9 cellular contexts compared by ENCODE assay signal in the genomic region with DNA sequence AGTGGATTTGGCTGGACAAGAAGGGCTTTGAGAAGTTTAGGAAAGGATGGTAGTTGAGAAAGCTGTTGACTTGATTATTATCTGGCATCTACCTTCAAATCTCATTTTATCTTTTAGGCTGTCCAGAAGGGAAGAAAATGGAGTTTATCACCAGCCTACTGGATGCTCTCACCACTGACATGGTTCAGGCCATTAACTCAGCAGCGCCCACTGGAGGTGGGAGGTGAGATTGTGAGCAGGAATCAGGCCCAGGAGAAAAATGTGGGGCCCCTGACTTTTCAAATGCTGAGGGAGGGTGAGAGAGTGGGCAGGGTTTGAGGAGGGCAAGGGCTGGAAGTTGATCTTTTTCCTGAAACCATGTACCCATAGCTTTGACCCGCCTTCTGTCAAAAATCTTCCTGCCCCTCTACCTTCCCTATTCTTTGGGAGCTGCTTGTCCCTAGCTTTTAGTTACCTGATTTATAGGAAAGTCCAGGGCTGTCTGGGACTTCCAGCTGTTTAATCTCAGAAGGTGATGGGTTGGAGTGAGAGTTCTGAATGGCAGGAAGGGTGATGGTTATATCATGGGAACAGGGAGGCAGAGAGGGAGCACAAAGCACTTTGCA.
A peak's percentile ranks its signal among the peaks of the same experiment; 100 is the strongest.
DNase-seq lines count a peak whose midpoint lies in the region; ATAC-seq and TF ChIP-seq lines count a peak whose summit lies in the region.
"Had no signal": no experiment of that assay in that cellular context is flagged by ENCODE, and none has a peak within 500 bp of the region (broad histone marks: within the 10 kb centered on the region; RNA-seq: fewer than 3 reads in every experiment).

No MANE protein-coding gene starts in this region.

- no peak for ATAC-seq in activated naive CD8-positive, alpha-beta T cell treated with anti-CD3 and anti-CD28 coated beads, Interleukin-2, amount 10 ng/mL, durations not matched to agents 7 days and 5 days (ENCODE audit: low read depth)
- no peak for ATAC-seq in upper lobe of left lung (ENCODE audit: low FRiP score in 2 of 2)
- ATAC-seq in GM21737 (IDR thresholded peaks at IDR 0.05; ENCODE audit: unreplicated experiment) = no peak

- H3K4me3 ChIP-seq in liver (ENCODE audit: low read depth in 1 of 3, low read length in 3 of 3) = no peak overlapping the region
- H3K4me3 ChIP-seq in upper lobe of left lung = no peak overlapping the region
- H3K4me3 ChIP-seq in coronary artery = no peak overlapping the region
- H3K4me3 ChIP-seq: BLaER1 had no signal

- H3K9ac ChIP-seq in liver (ENCODE audit: low read depth in 1 of 2, low read length in 2 of 2) = no peak overlapping the region
- H3K9ac ChIP-seq: BLaER1 had no signal

- POLR2A ChIA-PET in activated naive CD8-positive, alpha-beta T cell treated with anti-CD3 and anti-CD28 coated beads, Interleukin-2, amount 10 ng/mL, durations not matched to agents 7 days and 5 days (lab: Charles Lee) = no interaction called here

- peak; percentile 83 to 92 for TF ChIP-seq RAD21 in liver (IDR thresholded peaks at IDR 0.05)

- H3K36me3 ChIP-seq in liver (ENCODE audit: control insufficient read depth in 4 of 4, insufficient read depth in 3 of 4, low read depth in 1 of 4, low read length in 3 of 4) (peaks cover 0 to 49% (median 20%) of the 10 kb centered on the region in 4 donors), upper lobe of left lung (no peaks in the 10 kb centered on the region)
- H3K36me3 ChIP-seq: BLaER1 had no signal

- peak; percentile 73 for TF ChIP-seq CTCF in liver (IDR thresholded peaks at IDR 0.05; ENCODE audit: low read depth, low read length, missing input control)
- TF ChIP-seq CTCF in upper lobe of left lung (IDR thresholded peaks at IDR 0.05) = peak in 5 of 6 experiments; percentile 23 to 48 (median 32)
- no peak for TF ChIP-seq CTCF in coronary artery (IDR thresholded peaks at IDR 0.05)

- H3K4me3 Mint-ChIP-seq in activated naive CD8-positive, alpha-beta T cell treated with anti-CD3 and anti-CD28 coated beads, Interleukin-2, amount 10 ng/mL, durations not matched to agents 7 days and 5 days = no peak overlapping the region

- H3K9me3 ChIP-seq in liver (ENCODE audit: control insufficient read depth in 4 of 4, low read length in 3 of 4) = no peaks in the 10 kb centered on the region
- no peaks in the 10 kb centered on the region for H3K9me3 ChIP-seq in upper lobe of left lung
- H3K9me3 ChIP-seq: BLaER1 had no signal

- peaks cover 14% of the 10 kb centered on the region for H3K27me3 Mint-ChIP-seq in activated naive CD8-positive, alpha-beta T cell treated with anti-CD3 and anti-CD28 coated beads, Interleukin-2, amount 10 ng/mL, durations not matched to agents 7 days and 5 days

- H3K4me1 ChIP-seq in liver (ENCODE audit: control insufficient read depth in 4 of 4, insufficient read depth in 4 of 4, low read length in 3 of 4) (peaks cover 0 to 5% (median 3%) of the 10 kb centered on the region in 4 donors), upper lobe of left lung (peaks cover under 1 to 2% (median under 1%) of the 10 kb centered on the region in 4 donors)

- no peaks in the 10 kb centered on the region for H3K36me3 Mint-ChIP-seq in activated naive CD8-positive, alpha-beta T cell treated with anti-CD3 and anti-CD28 coated beads, Interleukin-2, amount 10 ng/mL, durations not matched to agents 7 days and 5 days

- H3K27me3 ChIP-seq in liver (ENCODE audit: control insufficient read depth in 4 of 4, insufficient read depth in 4 of 4, low read length in 3 of 4) (no peaks in the 10 kb centered on the region), upper lobe of left lung (no peaks in the 10 kb centered on the region)
- H3K27me3 ChIP-seq: BLaER1 had no signal

- peaks cover 7% of the 10 kb centered on the region for H3K4me1 Mint-ChIP-seq in activated naive CD8-positive, alpha-beta T cell treated with anti-CD3 and anti-CD28 coated beads, Interleukin-2, amount 10 ng/mL, durations not matched to agents 7 days and 5 days

- no peak for TF ChIP-seq EP300 in upper lobe of left lung (IDR thresholded peaks at IDR 0.05)

- H3K27ac Mint-ChIP-seq in activated naive CD8-positive, alpha-beta T cell treated with anti-CD3 and anti-CD28 coated beads, Interleukin-2, amount 10 ng/mL, durations not matched to agents 7 days and 5 days = no peak overlapping the region

- H3K9me3 Mint-ChIP-seq in activated naive CD8-positive, alpha-beta T cell treated with anti-CD3 and anti-CD28 coated beads, Interleukin-2, amount 10 ng/mL, durations not matched to agents 7 days and 5 days = no peaks in the 10 kb centered on the region

- WGBS in liver = 66% methylated on average over 2 of the region's 2 CpGs
- WGBS in upper lobe of left lung, 2 donors = 64 to 65% methylated on average over 2 of the region's 2 CpGs

- DNase-seq in NCI-H146 (lab: John Stamatoyannopoulos, UW) (peak; percentile 46), NCI-H146 treated with DMSO at 0.1 percent for 48 hours (lab: John Stamatoyannopoulos, UW; ENCODE audit: unreplicated experiment) (no peak), HT-29 (ENCODE audit: low spot score) (peak; percentile 44), upper lobe of left lung (no peak), coronary artery (ENCODE audit: low spot score) (no peak)
- DNase-seq in activated naive CD8-positive, alpha-beta T cell treated with anti-CD3 and anti-CD28 coated beads, Interleukin-2, amount 10 ng/mL, durations not matched to agents 7 days and 5 days = peak; percentile 61

- TF ChIP-seq POLR2A in upper lobe of left lung (IDR thresholded peaks at IDR 0.05) = no peak

- no peak overlapping the region for H3K27ac ChIP-seq in liver (ENCODE audit: low read depth in 1 of 2, low read length in 2 of 2)
- no peak overlapping the region for H3K27ac ChIP-seq in upper lobe of left lung
- no peak overlapping the region for H3K27ac ChIP-seq in coronary artery
- H3K27ac ChIP-seq: BLaER1 had no signal

TF ChIP-seq in liver, 16 proteins besides CTCF, POLR2A, EP300 and RAD21:
- TF ChIP-seq YY1 (IDR thresholded peaks at IDR 0.05) (no peak), JUND (IDR thresholded peaks at IDR 0.05) (no peak), HNF4A (conservative IDR thresholded peaks at IDR 0.05) (no peak), TAF1 (conservative IDR thresholded peaks at IDR 0.05) (no peak), EGR1 (IDR thresholded peaks at IDR 0.05; ENCODE audit: low read depth in 2 of 2) (no peak), FOXA2 (IDR thresholded peaks at IDR 0.05) (no peak), SP1 (IDR thresholded peaks at IDR 0.05) (no peak), RXRA (IDR thresholded peaks at IDR 0.05) (no peak), HNF4G (IDR thresholded peaks at IDR 0.05) (no peak), FOXA1 (IDR thresholded peaks at IDR 0.05) (no peak), NR2F2 (IDR thresholded peaks at IDR 0.05) (no peak), GABPA (IDR thresholded peaks at IDR 0.05 in 1 of 2, conservative IDR thresholded peaks at IDR 0.05 in 1 of 2) (no peak)
- TF ChIP-seq, protein P1, sequence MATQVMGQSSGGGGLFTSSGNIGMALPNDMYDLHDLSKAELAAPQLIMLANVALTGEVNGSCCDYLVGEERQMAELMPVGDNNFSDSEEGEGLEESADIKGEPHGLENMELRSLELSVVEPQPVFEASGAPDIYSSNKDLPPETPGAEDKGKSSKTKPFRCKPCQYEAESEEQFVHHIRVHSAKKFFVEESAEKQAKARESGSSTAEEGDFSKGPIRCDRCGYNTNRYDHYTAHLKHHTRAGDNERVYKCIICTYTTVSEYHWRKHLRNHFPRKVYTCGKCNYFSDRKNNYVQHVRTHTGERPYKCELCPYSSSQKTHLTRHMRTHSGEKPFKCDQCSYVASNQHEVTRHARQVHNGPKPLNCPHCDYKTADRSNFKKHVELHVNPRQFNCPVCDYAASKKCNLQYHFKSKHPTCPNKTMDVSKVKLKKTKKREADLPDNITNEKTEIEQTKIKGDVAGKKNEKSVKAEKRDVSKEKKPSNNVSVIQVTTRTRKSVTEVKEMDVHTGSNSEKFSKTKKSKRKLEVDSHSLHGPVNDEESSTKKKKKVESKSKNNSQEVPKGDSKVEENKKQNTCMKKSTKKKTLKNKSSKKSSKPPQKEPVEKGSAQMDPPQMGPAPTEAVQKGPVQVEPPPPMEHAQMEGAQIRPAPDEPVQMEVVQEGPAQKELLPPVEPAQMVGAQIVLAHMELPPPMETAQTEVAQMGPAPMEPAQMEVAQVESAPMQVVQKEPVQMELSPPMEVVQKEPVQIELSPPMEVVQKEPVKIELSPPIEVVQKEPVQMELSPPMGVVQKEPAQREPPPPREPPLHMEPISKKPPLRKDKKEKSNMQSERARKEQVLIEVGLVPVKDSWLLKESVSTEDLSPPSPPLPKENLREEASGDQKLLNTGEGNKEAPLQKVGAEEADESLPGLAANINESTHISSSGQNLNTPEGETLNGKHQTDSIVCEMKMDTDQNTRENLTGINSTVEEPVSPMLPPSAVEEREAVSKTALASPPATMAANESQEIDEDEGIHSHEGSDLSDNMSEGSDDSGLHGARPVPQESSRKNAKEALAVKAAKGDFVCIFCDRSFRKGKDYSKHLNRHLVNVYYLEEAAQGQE (IDR thresholded peaks at IDR 0.05) = no peak
- TF ChIP-seq, protein P2, sequence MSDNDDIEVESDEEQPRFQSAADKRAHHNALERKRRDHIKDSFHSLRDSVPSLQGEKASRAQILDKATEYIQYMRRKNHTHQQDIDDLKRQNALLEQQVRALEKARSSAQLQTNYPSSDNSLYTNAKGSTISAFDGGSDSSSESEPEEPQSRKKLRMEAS (IDR thresholded peaks at IDR 0.05) = no peak
- TF ChIP-seq, protein P3, sequence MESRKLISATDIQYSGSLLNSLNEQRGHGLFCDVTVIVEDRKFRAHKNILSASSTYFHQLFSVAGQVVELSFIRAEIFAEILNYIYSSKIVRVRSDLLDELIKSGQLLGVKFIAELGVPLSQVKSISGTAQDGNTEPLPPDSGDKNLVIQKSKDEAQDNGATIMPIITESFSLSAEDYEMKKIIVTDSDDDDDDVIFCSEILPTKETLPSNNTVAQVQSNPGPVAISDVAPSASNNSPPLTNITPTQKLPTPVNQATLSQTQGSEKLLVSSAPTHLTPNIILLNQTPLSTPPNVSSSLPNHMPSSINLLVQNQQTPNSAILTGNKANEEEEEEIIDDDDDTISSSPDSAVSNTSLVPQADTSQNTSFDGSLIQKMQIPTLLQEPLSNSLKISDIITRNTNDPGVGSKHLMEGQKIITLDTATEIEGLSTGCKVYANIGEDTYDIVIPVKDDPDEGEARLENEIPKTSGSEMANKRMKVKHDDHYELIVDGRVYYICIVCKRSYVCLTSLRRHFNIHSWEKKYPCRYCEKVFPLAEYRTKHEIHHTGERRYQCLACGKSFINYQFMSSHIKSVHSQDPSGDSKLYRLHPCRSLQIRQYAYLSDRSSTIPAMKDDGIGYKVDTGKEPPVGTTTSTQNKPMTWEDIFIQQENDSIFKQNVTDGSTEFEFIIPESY (IDR thresholded peaks at IDR 0.05) = no peak
- TF ChIP-seq, protein P4, sequence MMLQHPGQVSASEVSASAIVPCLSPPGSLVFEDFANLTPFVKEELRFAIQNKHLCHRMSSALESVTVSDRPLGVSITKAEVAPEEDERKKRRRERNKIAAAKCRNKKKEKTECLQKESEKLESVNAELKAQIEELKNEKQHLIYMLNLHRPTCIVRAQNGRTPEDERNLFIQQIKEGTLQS (IDR thresholded peaks at IDR 0.05) = no peak

Comparison
In these comparisons a context has a peak if more than half of its experiments do, and no peak if none do; other contexts are left out.
1. DNase-seq: peak in NCI-H146 (single experiment), HT-29 (single experiment) and activated naive CD8-positive, alpha-beta T cell treated with anti-CD3 and anti-CD28 coated beads, Interleukin-2, amount 10 ng/mL, durations not matched to agents 7 days and 5 days (single experiment); none in NCI-H146 treated with DMSO at 0.1 percent for 48 hours (single experiment), upper lobe of left lung (0 of 2) and coronary artery (single experiment).